ENCODE assay signal across 3 cellular contexts in the genomic region with DNA sequence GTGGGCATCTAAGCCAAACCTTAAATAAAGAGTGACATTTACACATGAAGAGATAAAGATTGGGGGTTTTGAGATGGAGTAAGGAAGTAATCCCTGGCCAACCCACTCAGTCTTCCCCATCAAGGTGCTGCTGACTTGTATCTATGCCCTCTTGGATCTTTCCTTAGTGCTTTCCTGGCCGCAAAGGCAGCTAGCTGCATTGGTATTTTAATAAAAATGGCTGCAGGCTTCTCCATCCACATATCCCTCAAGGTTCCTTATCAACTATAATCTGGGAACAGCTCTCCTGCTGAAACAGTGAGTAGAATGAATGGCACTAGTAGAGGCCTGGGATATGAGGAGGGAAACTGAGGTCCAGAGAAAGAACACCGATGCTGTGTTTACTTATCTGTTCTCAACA.
"Had no signal": no experiment of that assay in that cellular context is flagged by ENCODE, and none has a peak within 500 bp of the region (broad histone marks: within the 10 kb centered on the region; RNA-seq: fewer than 3 reads in every experiment).

No MANE protein-coding gene starts in this region.

- DNase-seq: GDM1, GF-D8 had no signal

- H3K4me3 ChIP-seq: GM12878 had no signal
